In genomic region chr1:87794788-87795614, GRCh38 we compare ENCODE assay signal across 1 cellular context.
A peak's percentile ranks its signal among the peaks of the same experiment; 100 is the strongest.
TF ChIP-seq lines count a peak whose summit lies in the region.

No MANE protein-coding gene starts in this region.

TF ChIP-seq in HepG2, 621 proteins besides CTCF, POLR2A, EP300 and RAD21 (continued from another document and continues in another):
- 0 out of 2 replicates have a peak, but pooled peaks have one; percentile 33 for TF ChIP-seq MED1 (CRISPR knock-in tag; IDR thresholded peaks at IDR 0.05)
- no peak for TF ChIP-seq GABPB1 (CRISPR knock-in tag; IDR thresholded peaks at IDR 0.05)
- 0 out of 2 replicates have a peak, but pooled peaks have one; percentile 36 for TF ChIP-seq ZSCAN9 (CRISPR knock-in tag; IDR thresholded peaks at IDR 0.05; ENCODE audit: borderline replicate concordance)
- no peak for TF ChIP-seq CEBPG (CRISPR knock-in tag; IDR thresholded peaks at IDR 0.05)
- no peak for TF ChIP-seq NCOA2 (CRISPR knock-in tag; IDR thresholded peaks at IDR 0.05)
- no peak for TF ChIP-seq ZNF556 (CRISPR knock-in tag; IDR thresholded peaks at IDR 0.05; ENCODE audit: borderline replicate concordance)
- no peak for TF ChIP-seq ZNF24 (IDR thresholded peaks at IDR 0.05)
- TF ChIP-seq ATRX (CRISPR knock-in tag; IDR thresholded peaks at IDR 0.05; ENCODE audit: borderline replicate concordance), result no peak
- no peak for TF ChIP-seq CHD2 (IDR thresholded peaks at IDR 0.05; ENCODE audit: low read depth, low read length)
- TF ChIP-seq ZNF432 (CRISPR knock-in tag; IDR thresholded peaks at IDR 0.05; ENCODE audit: borderline replicate concordance), result no peak
- peak; percentile 63; the same call in 1 of the 2 replicates for TF ChIP-seq EHMT2 (IDR thresholded peaks at IDR 0.05; ENCODE audit: borderline replicate concordance, low read depth, low read length)
- TF ChIP-seq SALL1 (CRISPR knock-in tag; IDR thresholded peaks at IDR 0.05), result peak; percentile 17; the same call in 1 of the 2 replicates
- no peak for TF ChIP-seq NR1H2 (CRISPR knock-in tag; IDR thresholded peaks at IDR 0.05; ENCODE audit: borderline replicate concordance, low read depth)
- 0 out of 2 replicates have a peak, but pooled peaks have one; percentile 4 for TF ChIP-seq ZMAT3 (CRISPR knock-in tag; conservative IDR thresholded peaks at IDR 0.05)
- no peak for TF ChIP-seq HNF1B (CRISPR knock-in tag; IDR thresholded peaks at IDR 0.05)
- TF ChIP-seq ZNF589 (CRISPR knock-in tag; conservative IDR thresholded peaks at IDR 0.05), result no peak
- TF ChIP-seq ARID3A (IDR thresholded peaks at IDR 0.05; ENCODE audit: low read depth, low read length), result peak; percentile 85
- TF ChIP-seq ZNF20 (CRISPR knock-in tag; IDR thresholded peaks at IDR 0.05), result no peak
- no peak for TF ChIP-seq U2AF2 (IDR thresholded peaks at IDR 0.05; ENCODE audit: low read depth, low read length)
- TF ChIP-seq ZNF768 (CRISPR knock-in tag; IDR thresholded peaks at IDR 0.05), result no peak
- TF ChIP-seq ZBTB14 (CRISPR knock-in tag; IDR thresholded peaks at IDR 0.05), result no peak
- no peak for TF ChIP-seq PTBP1 (IDR thresholded peaks at IDR 0.05; ENCODE audit: low read depth, low read length, poor library complexity, severe bottlenecking)
- no peak for TF ChIP-seq ZNF780A (CRISPR knock-in tag; IDR thresholded peaks at IDR 0.05)
- TF ChIP-seq FOXA1 (IDR thresholded peaks at IDR 0.05), result no peak
- TF ChIP-seq FOXA1 (CRISPR knock-in tag; IDR thresholded peaks at IDR 0.05), result peak; percentile 33; the same call in 1 of the 2 replicates
- TF ChIP-seq ZNF335 (CRISPR knock-in tag; IDR thresholded peaks at IDR 0.05), result 0 out of 2 replicates have a peak, but pooled peaks have one; percentile 59
- TF ChIP-seq ZNF317 (CRISPR knock-in tag; IDR thresholded peaks at IDR 0.05), result peak; percentile 32; the same call in 1 of the 2 replicates
- TF ChIP-seq ATF3 (CRISPR knock-in tag; IDR thresholded peaks at IDR 0.05), result peak; percentile 60; the same call in 1 of the 2 replicates
- 0 out of 2 replicates have a peak, but pooled peaks have one; percentile 30 for TF ChIP-seq ZSCAN21 (CRISPR knock-in tag; IDR thresholded peaks at IDR 0.05; ENCODE audit: borderline replicate concordance)
- TF ChIP-seq CREBL2 (CRISPR knock-in tag; IDR thresholded peaks at IDR 0.05; ENCODE audit: borderline replicate concordance), result no peak
- no peak for TF ChIP-seq MLLT10 (CRISPR knock-in tag; IDR thresholded peaks at IDR 0.05)
- no peak for TF ChIP-seq TBX2 (CRISPR knock-in tag; IDR thresholded peaks at IDR 0.05; ENCODE audit: borderline replicate concordance)
- no peak for TF ChIP-seq RNF219 (CRISPR knock-in tag; IDR thresholded peaks at IDR 0.05)
- no peak for TF ChIP-seq BRF2 (CRISPR knock-in tag; IDR thresholded peaks at IDR 0.05)
- TF ChIP-seq FOSL1 (CRISPR knock-in tag; IDR thresholded peaks at IDR 0.05; ENCODE audit: borderline replicate concordance), result peak; percentile 81; the same call in 1 of the 2 replicates
- peak; percentile 51; the same call in 1 of the 2 replicates for TF ChIP-seq ZNF644 (CRISPR knock-in tag; IDR thresholded peaks at IDR 0.05; ENCODE audit: low read depth)
- peak; percentile 3 for TF ChIP-seq ZEB1 (IDR thresholded peaks at IDR 0.05; ENCODE audit: insufficient replicate concordance, low read depth)
- no peak for TF ChIP-seq ATF7-NPFF (CRISPR knock-in tag; IDR thresholded peaks at IDR 0.05; ENCODE audit: low read depth)
- TF ChIP-seq ZKSCAN5 (CRISPR knock-in tag; IDR thresholded peaks at IDR 0.05), result no peak
- TF ChIP-seq FOSL2 (CRISPR knock-in tag; IDR thresholded peaks at IDR 0.05), result peak; percentile 94
- TF ChIP-seq GFI1 (CRISPR knock-in tag; IDR thresholded peaks at IDR 0.05; ENCODE audit: borderline replicate concordance), result no peak
- TF ChIP-seq ZFP91 (CRISPR knock-in tag; IDR thresholded peaks at IDR 0.05; ENCODE audit: borderline replicate concordance), result 0 out of 2 replicates have a peak, but pooled peaks have one; percentile 16
- no peak for TF ChIP-seq PRDM10 (CRISPR knock-in tag; IDR thresholded peaks at IDR 0.05; ENCODE audit: low read depth)
- TF ChIP-seq ATF7 (IDR thresholded peaks at IDR 0.05), result no peak
- no peak for TF ChIP-seq ATF7 (CRISPR knock-in tag; IDR thresholded peaks at IDR 0.05)
- TF ChIP-seq NONO (IDR thresholded peaks at IDR 0.05), result no peak
- no peak for TF ChIP-seq NONO (CRISPR knock-in tag; conservative IDR thresholded peaks at IDR 0.05)
- no peak for TF ChIP-seq PRPF4 (IDR thresholded peaks at IDR 0.05; ENCODE audit: low read depth, low read length, poor library complexity, severe bottlenecking)
- 0 out of 2 replicates have a peak, but pooled peaks have one; percentile 21 for TF ChIP-seq SP4 (CRISPR knock-in tag; IDR thresholded peaks at IDR 0.05)
- no peak for TF ChIP-seq ZNF280D (CRISPR knock-in tag; IDR thresholded peaks at IDR 0.05)
- 0 out of 2 replicates have a peak, but pooled peaks have one; percentile 27 for TF ChIP-seq NFIC (IDR thresholded peaks at IDR 0.05; ENCODE audit: low read length)
